ENCODE assay signal across 8 cellular contexts in genomic region chr7:7567898-7568531, GRCh38. TPM values are rescaled to one million over a fixed set of nuclear protein-coding genes. Genes with fewer than 3 reads are reported as not detected.
DNase-seq lines count a peak whose midpoint lies in the region; ATAC-seq and TF ChIP-seq lines count a peak whose summit lies in the region.
"Had no signal": no experiment of that assay in that cellular context is flagged by ENCODE, and none has a peak within 500 bp of the region (broad histone marks: within the 10 kb centered on the region; RNA-seq: fewer than 3 reads in every experiment).

No MANE protein-coding gene starts in this region.

- no peak for ATAC-seq in HG03045 (IDR thresholded peaks at IDR 0.05; ENCODE audit: unreplicated experiment)
- no peak for ATAC-seq in HG03025 (IDR thresholded peaks at IDR 0.05; ENCODE audit: low FRiP score, unreplicated experiment)
- no peak for ATAC-seq in GM21526 (IDR thresholded peaks at IDR 0.05; ENCODE audit: low FRiP score, unreplicated experiment)

- H3K4me3 ChIP-seq in H7 (ENCODE audit: insufficient read depth, low read depth, low read length) (peak overlapping the region; percentile 80), fibroblast of villous mesenchyme (ENCODE audit: low read depth, low read length) (peak overlapping the region; percentile 83), skin epidermis (peak overlapping the region; percentile 65 to 96 (median 88))

- H3K36me3 ChIP-seq in H7 (replicated peaks; ENCODE audit: control insufficient read depth, insufficient read depth, low read length): no peaks in the 10 kb centered on the region

- DNase-seq in H7 (no peak), RWPE1 (ENCODE audit: low spot score) (peak; percentile 20), fibroblast of villous mesenchyme (ENCODE audit: low read depth) (no peak)
- DNase-seq: stimulated activated CD4-positive, alpha-beta T cell treated with anti-CD3 and anti-CD28 coated beads, Interleukin-12 subunit alpha, Interleukin-12 subunit beta, amount 100 ng/mL, for 4 hours had no signal

- POLR2A ChIA-PET in RWPE1 (lab: Yijun Ruan, JAX; ENCODE audit: low non-redundant PET): no interaction called here

- TF ChIP-seq CTCF in RWPE1 (conservative IDR thresholded peaks at IDR 0.05; ENCODE audit: low read depth): no peak
- TF ChIP-seq CTCF in fibroblast of villous mesenchyme (IDR thresholded peaks at IDR 0.05; ENCODE audit: insufficient read depth, low read depth, low read length): no peak

- no peaks in the 10 kb centered on the region for H3K27me3 ChIP-seq in H7 (ENCODE audit: control insufficient read depth, insufficient read depth, low read length)

- CTCF ChIA-PET in RWPE1 (lab: Yijun Ruan, JAX): no interaction called here

- H3K27ac ChIP-seq in RWPE1 (no peak overlapping the region), skin epidermis (peak overlapping the region in 16 of 21 experiments; percentile 4 to 99 (median 96))

RNA-seq across cellular contexts. Expression of gene MIOS, which starts 1.3 kb away (rescaled TPM):
- total RNA-seq in H7 (2014; rRNA removed; shearing (Covaris generic)): 51.4 and 53.9 TPM in 2 replicates
- 28.7 and 44.9 TPM in 2 replicates for total RNA-seq in fibroblast of villous mesenchyme

RNA-seq across cellular contexts. Expression of gene COL28A1, which starts 32.3 kb away (rescaled TPM):
- total RNA-seq in H7 (2014; rRNA removed; shearing (Covaris generic)): 0.17 and 0.22 TPM in 2 replicates
- under 0.01 TPM in 2 replicates for total RNA-seq in fibroblast of villous mesenchyme
